ENCODE assay signal across 1 cellular context in the genomic region with DNA sequence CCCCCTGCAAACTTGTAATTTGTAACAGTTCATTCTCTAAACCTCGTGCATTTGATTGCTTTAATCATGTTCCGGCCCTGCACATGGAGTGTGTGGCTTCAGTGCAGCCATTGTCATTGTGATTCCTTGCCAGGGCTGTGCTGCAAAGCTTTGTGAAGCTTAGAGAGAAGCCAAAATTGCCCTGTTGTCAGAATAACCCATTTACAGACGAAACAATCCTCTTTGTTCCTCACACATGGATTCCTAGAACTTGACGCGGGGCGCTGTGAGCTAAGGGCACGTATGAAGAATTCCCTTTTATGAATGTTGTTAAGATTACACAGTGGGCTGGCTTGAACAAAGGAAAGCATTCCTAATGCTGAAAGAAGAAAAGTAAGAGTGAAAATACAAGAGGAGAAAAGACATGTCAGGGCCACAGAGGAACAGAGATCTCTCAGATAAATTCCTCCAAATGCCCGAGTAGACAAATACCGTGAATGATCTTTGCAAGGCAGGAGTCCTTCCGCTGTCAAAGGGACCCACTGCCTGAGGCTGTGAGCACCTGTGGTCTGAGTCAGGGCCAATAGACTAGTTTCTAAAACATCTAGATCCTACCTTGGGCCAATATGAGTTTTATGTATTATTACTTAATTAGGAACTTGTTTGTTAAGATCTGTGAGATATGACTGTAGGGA.
TF ChIP-seq lines count a peak whose summit lies in the region.

No MANE protein-coding gene starts in this region.

TF ChIP-seq in SK-N-SH, 30 proteins besides CTCF, POLR2A, EP300 and RAD21:
- no peak for TF ChIP-seq TAF1 (IDR thresholded peaks at IDR 0.05; ENCODE audit: borderline replicate concordance, low read depth, low read length)
- TF ChIP-seq RCOR1 (IDR thresholded peaks at IDR 0.05; ENCODE audit: low read length) = no peak
- TF ChIP-seq, protein P1, sequence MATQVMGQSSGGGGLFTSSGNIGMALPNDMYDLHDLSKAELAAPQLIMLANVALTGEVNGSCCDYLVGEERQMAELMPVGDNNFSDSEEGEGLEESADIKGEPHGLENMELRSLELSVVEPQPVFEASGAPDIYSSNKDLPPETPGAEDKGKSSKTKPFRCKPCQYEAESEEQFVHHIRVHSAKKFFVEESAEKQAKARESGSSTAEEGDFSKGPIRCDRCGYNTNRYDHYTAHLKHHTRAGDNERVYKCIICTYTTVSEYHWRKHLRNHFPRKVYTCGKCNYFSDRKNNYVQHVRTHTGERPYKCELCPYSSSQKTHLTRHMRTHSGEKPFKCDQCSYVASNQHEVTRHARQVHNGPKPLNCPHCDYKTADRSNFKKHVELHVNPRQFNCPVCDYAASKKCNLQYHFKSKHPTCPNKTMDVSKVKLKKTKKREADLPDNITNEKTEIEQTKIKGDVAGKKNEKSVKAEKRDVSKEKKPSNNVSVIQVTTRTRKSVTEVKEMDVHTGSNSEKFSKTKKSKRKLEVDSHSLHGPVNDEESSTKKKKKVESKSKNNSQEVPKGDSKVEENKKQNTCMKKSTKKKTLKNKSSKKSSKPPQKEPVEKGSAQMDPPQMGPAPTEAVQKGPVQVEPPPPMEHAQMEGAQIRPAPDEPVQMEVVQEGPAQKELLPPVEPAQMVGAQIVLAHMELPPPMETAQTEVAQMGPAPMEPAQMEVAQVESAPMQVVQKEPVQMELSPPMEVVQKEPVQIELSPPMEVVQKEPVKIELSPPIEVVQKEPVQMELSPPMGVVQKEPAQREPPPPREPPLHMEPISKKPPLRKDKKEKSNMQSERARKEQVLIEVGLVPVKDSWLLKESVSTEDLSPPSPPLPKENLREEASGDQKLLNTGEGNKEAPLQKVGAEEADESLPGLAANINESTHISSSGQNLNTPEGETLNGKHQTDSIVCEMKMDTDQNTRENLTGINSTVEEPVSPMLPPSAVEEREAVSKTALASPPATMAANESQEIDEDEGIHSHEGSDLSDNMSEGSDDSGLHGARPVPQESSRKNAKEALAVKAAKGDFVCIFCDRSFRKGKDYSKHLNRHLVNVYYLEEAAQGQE (IDR thresholded peaks at IDR 0.05; ENCODE audit: low read depth, low read length) = no peak
- TF ChIP-seq RFX5 (IDR thresholded peaks at IDR 0.05; ENCODE audit: low read length) = no peak
- TF ChIP-seq MEF2A (IDR thresholded peaks at IDR 0.05; ENCODE audit: borderline replicate concordance, low read depth) = no peak
- no peak for TF ChIP-seq NFIC (IDR thresholded peaks at IDR 0.05; ENCODE audit: borderline replicate concordance)
- no peak for TF ChIP-seq SIN3A (IDR thresholded peaks at IDR 0.05; ENCODE audit: borderline replicate concordance, low read depth, low read length)
- no peak for TF ChIP-seq POLR2AphosphoS5 (IDR thresholded peaks at IDR 0.05; ENCODE audit: low read depth, low read length)
- TF ChIP-seq, protein P2, sequence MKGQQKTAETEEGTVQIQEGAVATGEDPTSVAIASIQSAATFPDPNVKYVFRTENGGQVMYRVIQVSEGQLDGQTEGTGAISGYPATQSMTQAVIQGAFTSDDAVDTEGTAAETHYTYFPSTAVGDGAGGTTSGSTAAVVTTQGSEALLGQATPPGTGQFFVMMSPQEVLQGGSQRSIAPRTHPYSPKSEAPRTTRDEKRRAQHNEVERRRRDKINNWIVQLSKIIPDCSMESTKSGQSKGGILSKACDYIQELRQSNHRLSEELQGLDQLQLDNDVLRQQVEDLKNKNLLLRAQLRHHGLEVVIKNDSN (IDR thresholded peaks at IDR 0.05; ENCODE audit: borderline replicate concordance, low read depth) = no peak
- TF ChIP-seq, protein P3, sequence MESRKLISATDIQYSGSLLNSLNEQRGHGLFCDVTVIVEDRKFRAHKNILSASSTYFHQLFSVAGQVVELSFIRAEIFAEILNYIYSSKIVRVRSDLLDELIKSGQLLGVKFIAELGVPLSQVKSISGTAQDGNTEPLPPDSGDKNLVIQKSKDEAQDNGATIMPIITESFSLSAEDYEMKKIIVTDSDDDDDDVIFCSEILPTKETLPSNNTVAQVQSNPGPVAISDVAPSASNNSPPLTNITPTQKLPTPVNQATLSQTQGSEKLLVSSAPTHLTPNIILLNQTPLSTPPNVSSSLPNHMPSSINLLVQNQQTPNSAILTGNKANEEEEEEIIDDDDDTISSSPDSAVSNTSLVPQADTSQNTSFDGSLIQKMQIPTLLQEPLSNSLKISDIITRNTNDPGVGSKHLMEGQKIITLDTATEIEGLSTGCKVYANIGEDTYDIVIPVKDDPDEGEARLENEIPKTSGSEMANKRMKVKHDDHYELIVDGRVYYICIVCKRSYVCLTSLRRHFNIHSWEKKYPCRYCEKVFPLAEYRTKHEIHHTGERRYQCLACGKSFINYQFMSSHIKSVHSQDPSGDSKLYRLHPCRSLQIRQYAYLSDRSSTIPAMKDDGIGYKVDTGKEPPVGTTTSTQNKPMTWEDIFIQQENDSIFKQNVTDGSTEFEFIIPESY (IDR thresholded peaks at IDR 0.05; ENCODE audit: borderline replicate concordance, low read depth) = no peak
- TF ChIP-seq FOXM1 (IDR thresholded peaks at IDR 0.05; ENCODE audit: low read depth) = no peak
- no peak for TF ChIP-seq GATA2 (CRISPR knock-in tag; IDR thresholded peaks at IDR 0.05)
- TF ChIP-seq FOXJ3 (CRISPR knock-in tag; IDR thresholded peaks at IDR 0.05) = no peak
- no peak for TF ChIP-seq JUND (IDR thresholded peaks at IDR 0.05)
- TF ChIP-seq, protein P4, sequence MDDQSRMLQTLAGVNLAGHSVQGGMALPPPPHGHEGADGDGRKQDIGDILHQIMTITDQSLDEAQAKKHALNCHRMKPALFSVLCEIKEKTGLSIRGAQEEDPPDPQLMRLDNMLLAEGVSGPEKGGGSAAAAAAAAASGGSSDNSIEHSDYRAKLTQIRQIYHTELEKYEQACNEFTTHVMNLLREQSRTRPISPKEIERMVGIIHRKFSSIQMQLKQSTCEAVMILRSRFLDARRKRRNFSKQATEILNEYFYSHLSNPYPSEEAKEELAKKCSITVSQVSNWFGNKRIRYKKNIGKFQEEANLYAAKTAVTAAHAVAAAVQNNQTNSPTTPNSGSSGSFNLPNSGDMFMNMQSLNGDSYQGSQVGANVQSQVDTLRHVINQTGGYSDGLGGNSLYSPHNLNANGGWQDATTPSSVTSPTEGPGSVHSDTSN (IDR thresholded peaks at IDR 0.05) = no peak
TF ChIP-seq in SK-N-SH: peak in this region for 0.
